Comparison of ENCODE assay signal across 20 cellular contexts in genomic region chr2:54194761-54195750, GRCh38.
DNase-seq lines count a peak whose midpoint lies in the region; ATAC-seq and TF ChIP-seq lines count a peak whose summit lies in the region.
"Had no signal": no experiment of that assay in that cellular context is flagged by ENCODE, and none has a peak within 500 bp of the region (broad histone marks: within the 10 kb centered on the region; RNA-seq: fewer than 3 reads in every experiment).

No MANE protein-coding gene starts in this region.

- no peaks in the 10 kb centered on the region for H3K4me1 ChIP-seq in Peyer's patch

- TF ChIP-seq CTCF in Peyer's patch (IDR thresholded peaks at IDR 0.05) = no peak

- no peak for TF ChIP-seq POLR2A in Peyer's patch (IDR thresholded peaks at IDR 0.05)

- DNase-seq in globus pallidus (ENCODE audit: low spot score) = no peak
- DNase-seq in NOMO-1 treated with dmso at 0.1 percent for 144 hours (lab: John Stamatoyannopoulos, UW; ENCODE audit: unreplicated experiment) = no peak
- no peak for DNase-seq in Peyer's patch
- no peak for DNase-seq in T-helper 9 cell
- DNase-seq: ACHN, AML-193, COR-L47, DMS153, GOT3, IMR-90, Kasumi-1, NCI-H1105, NCI-H1694 treated with DMSO at 0.1 percent for 48 hours, NCI-H2107, NCI-H2227 treated with DMSO at 0.1 percent for 48 hours, NCI-H524 treated with DMSO at 0.1 percent for 48 hours, SHP77 treated with DMSO at 0.1 percent for 48 hours had no signal

- no peak overlapping the region for H3K27ac ChIP-seq in Peyer's patch

- no peaks in the 10 kb centered on the region for H3K9me3 ChIP-seq in Peyer's patch

- H3K36me3 ChIP-seq in Peyer's patch = no peaks in the 10 kb centered on the region

- H3K4me3 ChIP-seq in Peyer's patch = no peak overlapping the region

- ATAC-seq in GM18909 (IDR thresholded peaks at IDR 0.05; ENCODE audit: poor library complexity, unreplicated experiment) (peak; percentile 55), HG02571 (IDR thresholded peaks at IDR 0.05; ENCODE audit: unreplicated experiment) (peak; percentile 60), HG03280 (IDR thresholded peaks at IDR 0.05; ENCODE audit: unreplicated experiment) (peak; percentile 64)

- no peaks in the 10 kb centered on the region for H3K27me3 ChIP-seq in Peyer's patch
